ENCODE assay signal across 9 cellular contexts in genomic region chr15:91186892-91187644, GRCh38.
DNase-seq lines count a peak whose midpoint lies in the region; ATAC-seq and TF ChIP-seq lines count a peak whose summit lies in the region.
"Had no signal": no experiment of that assay in that cellular context is flagged by ENCODE, and none has a peak within 500 bp of the region (broad histone marks: within the 10 kb centered on the region; RNA-seq: fewer than 3 reads in every experiment).

No MANE protein-coding gene starts in this region.

- TF ChIP-seq POLR2A in GM18505 (IDR thresholded peaks at IDR 0.05; ENCODE audit: borderline replicate concordance, extremely low read depth, insufficient read depth, insufficient read length), result no peak

- no peak overlapping the region for H3K4me3 Mint-ChIP-seq in activated CD4-positive, alpha-beta T cell treated with anti-CD3 and anti-CD28 coated beads for 36 hours
- H3K4me3 Mint-ChIP-seq in progenitor cell of endocrine pancreas (ENCODE audit: low read depth), result no peak overlapping the region
- H3K4me3 Mint-ChIP-seq: naive B cell had no signal

- POLR2A ChIA-PET in activated CD4-positive, alpha-beta T cell treated with anti-CD3 and anti-CD28 coated beads for 36 hours (lab: Charles Lee), result no interaction called here

- H3K27ac Mint-ChIP-seq in activated CD4-positive, alpha-beta T cell treated with anti-CD3 and anti-CD28 coated beads for 36 hours, result no peak overlapping the region
- no peak overlapping the region for H3K27ac Mint-ChIP-seq in progenitor cell of endocrine pancreas
- H3K27ac Mint-ChIP-seq: naive B cell had no signal

- TF ChIP-seq CTCF in progenitor cell of endocrine pancreas (IDR thresholded peaks at IDR 0.05; ENCODE audit: unreplicated experiment), result no peak

- CTCF ChIA-PET in activated CD4-positive, alpha-beta T cell treated with anti-CD3 and anti-CD28 coated beads for 36 hours (lab: Charles Lee), result interaction anchor here (0.7 kb wide), 1 partner anchor 135 kb away, joined by 4 read pairs; no protein-coding TSS in a partner anchor

- H3K9me3 Mint-ChIP-seq in activated CD4-positive, alpha-beta T cell treated with anti-CD3 and anti-CD28 coated beads for 36 hours (ENCODE audit: low read depth), result no peaks in the 10 kb centered on the region
- no peaks in the 10 kb centered on the region for H3K9me3 Mint-ChIP-seq in progenitor cell of endocrine pancreas (ENCODE audit: low read depth)

- DNase-seq in activated CD4-positive, alpha-beta T cell treated with anti-CD3 and anti-CD28 coated beads for 36 hours, result peak; percentile 13
- DNase-seq in activated CD4-positive, alpha-beta T cell treated with anti-CD3 and anti-CD28 coated beads for 4 hours, result no peak
- DNase-seq in NCI-H524 treated with DMSO at 0.1 percent for 48 hours (lab: John Stamatoyannopoulos, UW), result peak; percentile 74
- DNase-seq in dermis blood vessel endothelial cell, result peak; percentile 56
- peak; percentile 29 for DNase-seq in progenitor cell of endocrine pancreas (ENCODE audit: low spot score, unreplicated experiment)
- DNase-seq in stimulated activated naive CD8-positive, alpha-beta T cell treated with anti-CD3 and anti-CD28 coated beads, Interleukin-15, Interleukin-2, amounts not matched to agents 100 U/mL and 50 U/mL, for 24 hours, result no peak
- DNase-seq: naive B cell had no signal

- no peaks in the 10 kb centered on the region for H3K36me3 Mint-ChIP-seq in activated CD4-positive, alpha-beta T cell treated with anti-CD3 and anti-CD28 coated beads for 36 hours (ENCODE audit: low read depth)
- no peaks in the 10 kb centered on the region for H3K36me3 Mint-ChIP-seq in progenitor cell of endocrine pancreas (ENCODE audit: insufficient read depth)

- intact Hi-C loops in activated CD4-positive, alpha-beta T cell treated with anti-CD3 and anti-CD28 coated beads for 36 hours (cut with DNase I, micrococcal nuclease), result no loop called here

- no peaks in the 10 kb centered on the region for H3K4me1 Mint-ChIP-seq in activated CD4-positive, alpha-beta T cell treated with anti-CD3 and anti-CD28 coated beads for 36 hours
- H3K4me1 Mint-ChIP-seq in progenitor cell of endocrine pancreas (ENCODE audit: low read depth), result peaks cover 23% of the 10 kb centered on the region
- H3K4me1 Mint-ChIP-seq: naive B cell had no signal

- ATAC-seq in activated CD4-positive, alpha-beta T cell treated with anti-CD3 and anti-CD28 coated beads for 36 hours, result no peak
- no peak for ATAC-seq in stimulated activated naive CD8-positive, alpha-beta T cell treated with anti-CD3 and anti-CD28 coated beads, Interleukin-15, Interleukin-2, amounts not matched to agents 100 U/mL and 50 U/mL, for 24 hours
- ATAC-seq in HG03108 (IDR thresholded peaks at IDR 0.05; ENCODE audit: unreplicated experiment) (no peak), GM18505 (IDR thresholded peaks at IDR 0.05; ENCODE audit: unreplicated experiment) (no peak)

- peaks cover 35% of the 10 kb centered on the region for H3K27me3 Mint-ChIP-seq in activated CD4-positive, alpha-beta T cell treated with anti-CD3 and anti-CD28 coated beads for 36 hours
- peaks cover 40% of the 10 kb centered on the region for H3K27me3 Mint-ChIP-seq in progenitor cell of endocrine pancreas

Comparison
In these comparisons a context has a peak if more than half of its experiments do, and no peak if none do; other contexts are left out.
1. DNase-seq: peak in activated CD4-positive, alpha-beta T cell treated with anti-CD3 and anti-CD28 coated beads for 36 hours (single experiment), NCI-H524 treated with DMSO at 0.1 percent for 48 hours (single experiment), dermis blood vessel endothelial cell (single experiment) and progenitor cell of endocrine pancreas (single experiment); none in activated CD4-positive, alpha-beta T cell treated with anti-CD3 and anti-CD28 coated beads for 4 hours (0 of 2) and stimulated activated naive CD8-positive, alpha-beta T cell treated with anti-CD3 and anti-CD28 coated beads, Interleukin-15, Interleukin-2, amounts not matched to agents 100 U/mL and 50 U/mL, for 24 hours (single experiment).